Comparison of ENCODE assay signal across 1 cellular context in genomic region chr19:49869009-49869483, GRCh38.
TF ChIP-seq lines count a peak whose summit lies in the region.

No MANE protein-coding gene starts in this region.

TF ChIP-seq in SK-N-SH, 30 proteins besides CTCF, POLR2A, EP300 and RAD21:
- 0 out of 2 replicates have a peak, but pooled peaks have one; percentile 14 for TF ChIP-seq SIN3A (IDR thresholded peaks at IDR 0.05; ENCODE audit: borderline replicate concordance, low read depth, low read length)
- TF ChIP-seq MEF2A (IDR thresholded peaks at IDR 0.05; ENCODE audit: borderline replicate concordance, low read depth): no peak
- TF ChIP-seq GATA2 (CRISPR knock-in tag; IDR thresholded peaks at IDR 0.05): no peak
- TF ChIP-seq EZH2phosphoT487 (IDR thresholded peaks at IDR 0.05; ENCODE audit: borderline replicate concordance, low read depth): no peak
- TF ChIP-seq, protein P1, sequence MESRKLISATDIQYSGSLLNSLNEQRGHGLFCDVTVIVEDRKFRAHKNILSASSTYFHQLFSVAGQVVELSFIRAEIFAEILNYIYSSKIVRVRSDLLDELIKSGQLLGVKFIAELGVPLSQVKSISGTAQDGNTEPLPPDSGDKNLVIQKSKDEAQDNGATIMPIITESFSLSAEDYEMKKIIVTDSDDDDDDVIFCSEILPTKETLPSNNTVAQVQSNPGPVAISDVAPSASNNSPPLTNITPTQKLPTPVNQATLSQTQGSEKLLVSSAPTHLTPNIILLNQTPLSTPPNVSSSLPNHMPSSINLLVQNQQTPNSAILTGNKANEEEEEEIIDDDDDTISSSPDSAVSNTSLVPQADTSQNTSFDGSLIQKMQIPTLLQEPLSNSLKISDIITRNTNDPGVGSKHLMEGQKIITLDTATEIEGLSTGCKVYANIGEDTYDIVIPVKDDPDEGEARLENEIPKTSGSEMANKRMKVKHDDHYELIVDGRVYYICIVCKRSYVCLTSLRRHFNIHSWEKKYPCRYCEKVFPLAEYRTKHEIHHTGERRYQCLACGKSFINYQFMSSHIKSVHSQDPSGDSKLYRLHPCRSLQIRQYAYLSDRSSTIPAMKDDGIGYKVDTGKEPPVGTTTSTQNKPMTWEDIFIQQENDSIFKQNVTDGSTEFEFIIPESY (IDR thresholded peaks at IDR 0.05; ENCODE audit: borderline replicate concordance, low read depth): no peak
- 0 out of 2 replicates have a peak, but pooled peaks have one; percentile 0 for TF ChIP-seq NRF1 (IDR thresholded peaks at IDR 0.05; ENCODE audit: low read depth, low read length)
- TF ChIP-seq CHD2 (IDR thresholded peaks at IDR 0.05; ENCODE audit: low read length, partially characterized antibody): peak; percentile 4
